13 cellular contexts compared by ENCODE assay signal in the genomic region with DNA sequence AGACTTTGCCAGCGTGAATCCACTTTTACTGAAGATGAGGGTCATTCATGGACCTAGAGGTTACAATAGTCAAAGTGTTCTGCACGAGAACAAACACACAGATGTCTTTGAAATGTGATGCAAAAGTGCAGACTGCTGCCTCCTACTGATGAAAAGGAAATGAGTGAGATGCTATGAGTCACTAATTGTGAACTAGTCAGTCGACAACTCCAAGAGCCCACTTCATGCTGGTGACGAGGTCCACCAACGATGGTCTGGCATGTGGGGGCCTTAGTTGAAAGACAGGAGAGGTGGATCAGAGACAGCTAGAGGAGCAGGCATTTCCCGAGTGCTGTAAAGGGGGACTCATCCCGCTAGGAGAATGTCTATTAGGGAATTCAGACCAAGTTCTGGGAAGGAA. TPM values are rescaled to one million over a fixed set of nuclear protein-coding genes. Genes with fewer than 3 reads are reported as not detected.
DNase-seq lines count a peak whose midpoint lies in the region; ATAC-seq and TF ChIP-seq lines count a peak whose summit lies in the region.
"Had no signal": no experiment of that assay in that cellular context is flagged by ENCODE, and none has a peak within 500 bp of the region (broad histone marks: within the 10 kb centered on the region; RNA-seq: fewer than 3 reads in every experiment).

No MANE protein-coding gene starts in this region.

- H3K4me1 ChIP-seq in esophagus muscularis mucosa: peaks cover 14 to 20% (median 19%) of the 10 kb centered on the region in 4 donors

- H3K27me3 Mint-ChIP-seq in HFFc6 (ENCODE audit: insufficient read depth) (no peaks in the 10 kb centered on the region), immature natural killer cell (ENCODE audit: low read depth in 3 of 3) (peaks cover 0 to 7% (median 3%) of the 10 kb centered on the region in 3 donors)

- no peak for TF ChIP-seq POLR2A in esophagus muscularis mucosa (IDR thresholded peaks at IDR 0.05; ENCODE audit: low read depth)

- H3K36me3 Mint-ChIP-seq in HFFc6 (ENCODE audit: low read depth): peaks cover 5% of the 10 kb centered on the region; the same call in 1 of the 2 replicates
- peaks cover 4 to 7% (median 7%) of the 10 kb centered on the region in 3 donors for H3K36me3 Mint-ChIP-seq in immature natural killer cell

- peaks cover 0 to 6% (median 3%) of the 10 kb centered on the region in 4 donors for H3K27me3 ChIP-seq in esophagus muscularis mucosa
- H3K27me3 ChIP-seq: BLaER1 treated with 17β-estradiol and CSF1 and Interleukin-3, amounts not matched to agents 10 nM and 100 nM had no signal

- H3K9me3 ChIP-seq in esophagus muscularis mucosa: no peaks in the 10 kb centered on the region

- DNase-seq in AG09309 (ENCODE audit: low read depth): no peak
- DNase-seq in HFFc6: peak; percentile 60
- DNase-seq in SIG-M5 treated with dmso at 0.1 percent for 504 hours (lab: John Stamatoyannopoulos, UW; ENCODE audit: unreplicated experiment): peak; percentile 41
- no peak for DNase-seq in fibroblast of villous mesenchyme (ENCODE audit: low read depth)
- no peak for DNase-seq in GM10266 (ENCODE audit: extremely low spot score)
- DNase-seq in esophagus muscularis mucosa (ENCODE audit: extremely low spot score): no peak
- DNase-seq in immature natural killer cell: no peak
- DNase-seq: left cardiac atrium, NCI-H1417 treated with DMSO at 0.1 percent for 48 hours, T1000 had no signal

- intact Hi-C loops in esophagus muscularis mucosa (cut with DNase I): no loop called here

- no peak for TF ChIP-seq EP300 in esophagus muscularis mucosa (IDR thresholded peaks at IDR 0.05)

- H3K36me3 ChIP-seq in esophagus muscularis mucosa: peaks cover 0 to 12% (median 3%) of the 10 kb centered on the region in 4 donors

- H3K9me3 Mint-ChIP-seq in HFFc6: no peaks in the 10 kb centered on the region
- H3K9me3 Mint-ChIP-seq in immature natural killer cell: no peaks in the 10 kb centered on the region

- H3K27ac ChIP-seq in esophagus muscularis mucosa (replicated peaks in 1 of 4): no peak overlapping the region
- H3K27ac ChIP-seq: BLaER1 treated with 17β-estradiol and CSF1 and Interleukin-3, amounts not matched to agents 10 nM and 100 nM; parathyroid adenoma had no signal

- peaks cover 27% of the 10 kb centered on the region for H3K4me1 Mint-ChIP-seq in HFFc6 (ENCODE audit: low read depth)
- H3K4me1 Mint-ChIP-seq in immature natural killer cell: peaks cover 8 to 11% of the 10 kb centered on the region in 2 donors

- H3K4me3 Mint-ChIP-seq in HFFc6 (no peak overlapping the region), immature natural killer cell (no peak overlapping the region)

- peak; percentile 38 for TF ChIP-seq CTCF in AG09309 (IDR thresholded peaks at IDR 0.05; ENCODE audit: control insufficient read depth, insufficient read depth, low read depth, low read length, missing control alignments)
- peak; percentile 21; the same call in 1 of the 2 replicates for TF ChIP-seq CTCF in HFFc6 (IDR thresholded peaks at IDR 0.05)
- TF ChIP-seq CTCF in fibroblast of villous mesenchyme (IDR thresholded peaks at IDR 0.05; ENCODE audit: insufficient read depth, low read depth, low read length): peak; percentile 17
- no peak for TF ChIP-seq CTCF in GM10266 (IDR thresholded peaks at IDR 0.05; ENCODE audit: control insufficient read depth, insufficient read depth, low read depth, missing control alignments)
- TF ChIP-seq CTCF in esophagus muscularis mucosa (IDR thresholded peaks at IDR 0.05): no peak

- 78% methylated on average over 7 of the region's 7 CpGs for WGBS in esophagus muscularis mucosa

- H3K4me3 ChIP-seq in AG09309 (ENCODE audit: control insufficient read depth, low read depth, low read length) (no peak overlapping the region), fibroblast of villous mesenchyme (ENCODE audit: low read depth, low read length) (no peak overlapping the region), esophagus muscularis mucosa (no peak overlapping the region)
- H3K4me3 ChIP-seq: BLaER1 treated with 17β-estradiol and CSF1 and Interleukin-3, amounts not matched to agents 10 nM and 100 nM had no signal

- peak overlapping the region; percentile 84 for H3K27ac Mint-ChIP-seq in HFFc6
- H3K27ac Mint-ChIP-seq in immature natural killer cell: peak overlapping the region in 2 of 6 donors; percentile 23 to 69

- no peak for ATAC-seq in HG03432 (IDR thresholded peaks at IDR 0.05; ENCODE audit: unreplicated experiment)
- ATAC-seq: left cardiac atrium had no signal

RNA-seq across cellular contexts. Expression of a gene that starts 17.1 kb away (rescaled TPM):
- total RNA-seq in HFFc6 (2021; fragmentation: NEBNext Ultra II Directional; extraction: Animal tissue kit (Norgen Biotek cat#: 25700)): 10 to 100 TPM in 1 of 6 experiments, 1 to 10 TPM in 5; 6.3 to 10.4 (median 8.1) TPM
- total RNA-seq in fibroblast of villous mesenchyme: 11.9 and 12.5 TPM in 2 replicates
- total RNA-seq in esophagus muscularis mucosa: 10 to 100 TPM; 10.1 to 15.8 (median 14.8) TPM
- 10 to 100 TPM in 1 of 3 donors, 1 to 10 TPM in 2; 2.2 to 11.5 (median 3.4) TPM for polyA plus RNA-seq in immature natural killer cell

Comparison
In these comparisons a context has a peak if more than half of its experiments do, and no peak if none do; other contexts are left out.
1. DNase-seq: peak in HFFc6 (single experiment) and SIG-M5 treated with dmso at 0.1 percent for 504 hours (single experiment); none in AG09309 (single experiment), fibroblast of villous mesenchyme (single experiment), GM10266 (single experiment), esophagus muscularis mucosa (single experiment) and immature natural killer cell (0 of 3).
2. CTCF ChIP-seq: peak in AG09309 (single experiment), HFFc6 (single experiment) and fibroblast of villous mesenchyme (single experiment); none in GM10266 (single experiment) and esophagus muscularis mucosa (0 of 3).